ENCODE assay signal across 30 cellular contexts in genomic region chr6:143224516-143224915, GRCh38.
DNase-seq lines count a peak whose midpoint lies in the region; ATAC-seq and TF ChIP-seq lines count a peak whose summit lies in the region.
"Had no signal": no experiment of that assay in that cellular context is flagged by ENCODE, and none has a peak within 500 bp of the region (broad histone marks: within the 10 kb centered on the region; RNA-seq: fewer than 3 reads in every experiment).

No MANE protein-coding gene starts in this region.

- ATAC-seq in HG02885 (IDR thresholded peaks at IDR 0.05; ENCODE audit: poor library complexity, unreplicated experiment): no peak
- ATAC-seq in HG02610 (IDR thresholded peaks at IDR 0.05; ENCODE audit: unreplicated experiment): no peak
- ATAC-seq in activated T-cell treated with anti-CD3 and anti-CD28 coated beads, Interleukin-2, amount 50 U/mL, for 72 hours (replicated peaks in 1 of 2): no peak
- ATAC-seq: naive thymus-derived CD8-positive, alpha-beta T cell; stimulated activated naive B cell treated with anti-CD40 and anti-IgM and Interleukin-4, amounts not matched to agents 10 μg/mL and 1 μg/mL and 100 μg/mL, for 72 hours had no signal

- H3K4me3 ChIP-seq in fibroblast of mammary gland (ENCODE audit: control insufficient read depth, low read depth, low read length): no peak overlapping the region
- H3K4me3 ChIP-seq: BLaER1 treated with 17β-estradiol and CSF1 and Interleukin-3, amounts not matched to agents 10 nM and 100 nM; dorsolateral prefrontal cortex; lower lobe of right lung; MG63; prostate gland; skin epidermis; testis had no signal

- DNase-seq in ELR (ENCODE audit: low read depth) (peak; percentile 27), RPMI7951 (ENCODE audit: low read depth) (peak; percentile 31), fibroblast of mammary gland (ENCODE audit: low read depth) (peak; percentile 31), progenitor cell of endocrine pancreas (ENCODE audit: low spot score, unreplicated experiment) (no peak), DMS 273 treated with DMSO at 0.1 percent for 48 hours (lab: John Stamatoyannopoulos, UW) (no peak)
- DNase-seq in activated T-cell treated with anti-CD3 and anti-CD28 coated beads, Interleukin-2, amount 50 U/mL, for 72 hours: no peak
- DNase-seq: activated CD4-positive, alpha-beta memory T cell treated with anti-CD3 and anti-CD28 coated beads for 36 hours; activated CD4-positive, alpha-beta T cell treated with anti-CD3 and anti-CD28 coated beads for 1 hour; activated naive CD4-positive, alpha-beta T cell treated with anti-CD3 and anti-CD28 coated beads for 36 hours; cerebellar nuclear complex; dorsolateral prefrontal cortex; GDM1; KBM-7; kidney; lower lobe of right lung; MG63; naive thymus-derived CD8-positive, alpha-beta T cell; NCI-H2029 treated with DMSO at 0.1 percent for 48 hours; NCI-H526; NK-92 treated with Interleukin-12 subunit alpha and Interleukin-12 subunit beta, amount 100 ng/mL, for 24 hours; SHP77 treated with DMSO at 0.1 percent for 48 hours; stimulated activated naive B cell treated with anti-CD40 and anti-IgM and Interleukin-4, amounts not matched to agents 10 μg/mL and 1 μg/mL and 100 μg/mL, for 72 hours had no signal

- H3K4me1 Mint-ChIP-seq in progenitor cell of endocrine pancreas (ENCODE audit: low read depth): peaks cover 7% of the 10 kb centered on the region
- no peaks in the 10 kb centered on the region for H3K4me1 Mint-ChIP-seq in activated T-cell treated with anti-CD3 and anti-CD28 coated beads, Interleukin-2, amount 50 U/mL, for 72 hours (ENCODE audit: low read depth)
- H3K4me1 Mint-ChIP-seq: naive thymus-derived CD8-positive, alpha-beta T cell; stimulated activated naive B cell treated with anti-CD40 and anti-IgM and Interleukin-4, amounts not matched to agents 10 μg/mL and 1 μg/mL and 100 μg/mL, for 72 hours had no signal

- H3K36me3 Mint-ChIP-seq in progenitor cell of endocrine pancreas (ENCODE audit: insufficient read depth): peaks cover 1% of the 10 kb centered on the region
- H3K36me3 Mint-ChIP-seq in activated T-cell treated with anti-CD3 and anti-CD28 coated beads, Interleukin-2, amount 50 U/mL, for 72 hours (ENCODE audit: insufficient read depth in 2 of 2): peaks cover 2 to 4% of the 10 kb centered on the region in 2 donors
- H3K36me3 Mint-ChIP-seq: activated CD4-positive, alpha-beta memory T cell treated with anti-CD3 and anti-CD28 coated beads for 36 hours had no signal

- no peak overlapping the region for H3K4me3 Mint-ChIP-seq in progenitor cell of endocrine pancreas (ENCODE audit: low read depth)
- no peak overlapping the region for H3K4me3 Mint-ChIP-seq in activated T-cell treated with anti-CD3 and anti-CD28 coated beads, Interleukin-2, amount 50 U/mL, for 72 hours
- H3K4me3 Mint-ChIP-seq: activated CD4-positive, alpha-beta memory T cell treated with anti-CD3 and anti-CD28 coated beads for 36 hours; activated naive CD4-positive, alpha-beta T cell treated with anti-CD3 and anti-CD28 coated beads for 36 hours; activated T-helper 1 cell treated with anti-CD3 and anti-CD28 coated beads, Interleukin-12 subunit alpha, Interleukin-12 subunit beta, Interleukin-2, Interleukin-4 antibody, amounts not matched to agents 30 ng/mL and 10 ng/mL and 1 ng/mL, durations not matched to agents 14 hours and 24 hours and 36 hours; naive thymus-derived CD8-positive, alpha-beta T cell; stimulated activated naive B cell treated with anti-CD40 and anti-IgM and Interleukin-4, amounts not matched to agents 10 μg/mL and 1 μg/mL and 100 μg/mL, for 72 hours; T-helper 2 cell treated with Interferon-gamma antibody and Interleukin-4, amounts not matched to agents 5 μg/mL and 100 μg/mL, for 36 hours had no signal

- no peaks in the 10 kb centered on the region for H3K9me3 Mint-ChIP-seq in progenitor cell of endocrine pancreas (ENCODE audit: low read depth)
- H3K9me3 Mint-ChIP-seq in activated T-cell treated with anti-CD3 and anti-CD28 coated beads, Interleukin-2, amount 50 U/mL, for 72 hours: no peaks in the 10 kb centered on the region
- H3K9me3 Mint-ChIP-seq: activated CD4-positive, alpha-beta memory T cell treated with anti-CD3 and anti-CD28 coated beads for 36 hours; activated naive CD4-positive, alpha-beta T cell treated with anti-CD3 and anti-CD28 coated beads for 36 hours; activated T-helper 1 cell treated with anti-CD3 and anti-CD28 coated beads, Interleukin-12 subunit alpha, Interleukin-12 subunit beta, Interleukin-2, Interleukin-4 antibody, amounts not matched to agents 30 ng/mL and 10 ng/mL and 1 ng/mL, durations not matched to agents 14 hours and 24 hours and 36 hours; naive thymus-derived CD8-positive, alpha-beta T cell; stimulated activated naive B cell treated with anti-CD40 and anti-IgM and Interleukin-4, amounts not matched to agents 10 μg/mL and 1 μg/mL and 100 μg/mL, for 72 hours; T-helper 2 cell treated with Interferon-gamma antibody and Interleukin-4, amounts not matched to agents 5 μg/mL and 100 μg/mL, for 36 hours had no signal

- peak overlapping the region; percentile 94 for H3K27ac Mint-ChIP-seq in progenitor cell of endocrine pancreas
- H3K27ac Mint-ChIP-seq in activated T-cell treated with anti-CD3 and anti-CD28 coated beads, Interleukin-2, amount 50 U/mL, for 72 hours: no peak overlapping the region
- H3K27ac Mint-ChIP-seq: activated CD4-positive, alpha-beta memory T cell treated with anti-CD3 and anti-CD28 coated beads for 36 hours; activated naive CD4-positive, alpha-beta T cell treated with anti-CD3 and anti-CD28 coated beads for 36 hours; activated T-helper 1 cell treated with anti-CD3 and anti-CD28 coated beads, Interleukin-12 subunit alpha, Interleukin-12 subunit beta, Interleukin-2, Interleukin-4 antibody, amounts not matched to agents 30 ng/mL and 10 ng/mL and 1 ng/mL, durations not matched to agents 14 hours and 24 hours and 36 hours; stimulated activated naive B cell treated with anti-CD40 and anti-IgM and Interleukin-4, amounts not matched to agents 10 μg/mL and 1 μg/mL and 100 μg/mL, for 72 hours; T-helper 2 cell treated with Interferon-gamma antibody and Interleukin-4, amounts not matched to agents 5 μg/mL and 100 μg/mL, for 36 hours had no signal

- no peak for TF ChIP-seq CTCF in fibroblast of mammary gland (conservative IDR thresholded peaks at IDR 0.05; ENCODE audit: control insufficient read depth, insufficient read depth, low read depth, low read length)
- no peak for TF ChIP-seq CTCF in progenitor cell of endocrine pancreas (IDR thresholded peaks at IDR 0.05; ENCODE audit: unreplicated experiment)

- no peaks in the 10 kb centered on the region for H3K27me3 Mint-ChIP-seq in progenitor cell of endocrine pancreas
- no peaks in the 10 kb centered on the region for H3K27me3 Mint-ChIP-seq in activated T-cell treated with anti-CD3 and anti-CD28 coated beads, Interleukin-2, amount 50 U/mL, for 72 hours (ENCODE audit: low read depth)
- H3K27me3 Mint-ChIP-seq: activated CD4-positive, alpha-beta memory T cell treated with anti-CD3 and anti-CD28 coated beads for 36 hours; naive thymus-derived CD8-positive, alpha-beta T cell; stimulated activated naive B cell treated with anti-CD40 and anti-IgM and Interleukin-4, amounts not matched to agents 10 μg/mL and 1 μg/mL and 100 μg/mL, for 72 hours had no signal

Comparison
In these comparisons a context has a peak if more than half of its experiments do, and no peak if none do; other contexts are left out.
1. DNase-seq: peak in ELR (single experiment), RPMI7951 (single experiment) and fibroblast of mammary gland (single experiment); none in progenitor cell of endocrine pancreas (single experiment), activated T-cell treated with anti-CD3 and anti-CD28 coated beads, Interleukin-2, amount 50 U/mL, for 72 hours (0 of 2) and DMS 273 treated with DMSO at 0.1 percent for 48 hours (single experiment).